21 cellular contexts compared by ENCODE assay signal in the genomic region with DNA sequence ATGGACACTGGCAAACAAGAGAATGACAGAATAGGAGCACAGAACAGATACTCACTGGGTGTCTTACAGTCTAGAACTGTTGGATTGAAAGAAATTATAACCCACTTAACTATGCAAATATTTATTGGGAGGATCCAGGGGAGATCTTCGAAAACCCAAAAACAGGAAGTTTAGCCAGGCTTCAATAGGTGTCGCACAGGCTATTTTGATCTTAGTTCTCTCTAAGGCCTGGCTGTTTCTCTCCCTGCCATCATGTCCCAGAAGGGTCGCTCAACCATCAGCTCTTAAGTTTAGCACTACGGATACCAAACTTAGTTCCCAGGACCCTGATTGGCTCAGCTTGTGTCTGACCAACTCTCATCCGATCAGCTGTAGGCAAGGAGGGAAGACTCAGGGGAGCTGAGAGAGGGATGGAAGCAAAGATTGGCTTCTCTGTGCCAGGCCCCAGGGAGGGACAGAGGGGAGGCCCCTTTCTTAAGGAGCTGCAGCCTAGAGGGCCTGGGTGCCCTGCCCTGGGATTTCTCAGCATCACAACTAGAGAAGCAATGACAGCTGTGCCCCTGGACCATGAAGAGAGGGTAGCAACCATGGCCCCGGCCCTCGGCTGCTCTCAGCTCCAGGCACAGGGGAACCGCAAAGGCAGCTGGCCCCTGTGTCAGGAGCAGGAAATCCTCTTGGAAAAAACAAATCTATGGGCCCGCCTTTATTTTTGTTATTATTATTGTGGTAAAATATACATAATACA. TPM values are rescaled to one million over a fixed set of nuclear protein-coding genes. Genes with fewer than 3 reads are reported as not detected.
DNase-seq lines count a peak whose midpoint lies in the region; ATAC-seq, FAIRE-seq and TF ChIP-seq lines count a peak whose summit lies in the region.
"Had no signal": no experiment of that assay in that cellular context is flagged by ENCODE, and none has a peak within 500 bp of the region (broad histone marks: within the 10 kb centered on the region; RNA-seq: fewer than 3 reads in every experiment).

No MANE protein-coding gene starts in this region.

- DNase-seq in GM19238 (ENCODE audit: insufficient read length, low spot score) (peak; percentile 23), MV-4-11 (lab: John Stamatoyannopoulos, UW) (peak; percentile 18), GM12878 (ENCODE audit: low read depth, low spot score) (no peak), RKO (ENCODE audit: low spot score) (no peak)
- DNase-seq in CD4-positive, alpha-beta memory T cell = no peak
- DNase-seq in activated CD8-positive, alpha-beta T cell treated with anti-CD3 and anti-CD28 coated beads for 36 hours = no peak
- DNase-seq: ACHN; AML-193; Calu3; CD4-positive, alpha-beta T cell; DMS53; HFFc6; NCI-H1048; NCI-H1436 treated with DMSO at 0.1 percent for 48 hours; NCI-H2081 treated with DMSO at 0.1 percent for 48 hours; NCI-H510A treated with DMSO at 0.1 percent for 48 hours; SW 1271 had no signal

- no peak overlapping the region for H3K4me3 Mint-ChIP-seq in stimulated activated memory B cell treated with anti-CD40 and anti-IgM and Interleukin-4, amounts not matched to agents 10 μg/mL and 1 μg/mL and 100 μg/mL, for 72 hours
- H3K4me3 Mint-ChIP-seq in CD4-positive, alpha-beta memory T cell = no peak overlapping the region
- H3K4me3 Mint-ChIP-seq in activated CD8-positive, alpha-beta T cell treated with anti-CD3 and anti-CD28 coated beads for 36 hours = no peak overlapping the region
- H3K4me3 Mint-ChIP-seq: CD4-positive, alpha-beta T cell; GM23338; HFFc6 had no signal

- TF ChIP-seq EP300 in GM12878 (IDR thresholded peaks at IDR 0.05; ENCODE audit: borderline replicate concordance in 1 of 2, control insufficient read depth in 1 of 2, low read depth in 2 of 2, low read length in 2 of 2) = no peak

- no peaks in the 10 kb centered on the region for H4K20me1 ChIP-seq in GM12878 (ENCODE audit: control insufficient read depth, insufficient read depth)

- peak; percentile 47; the same call in 2 of the 3 replicates for ATAC-seq in GM12878
- ATAC-seq in stimulated activated memory B cell treated with anti-CD40 and anti-IgM and Interleukin-4, amounts not matched to agents 10 μg/mL and 1 μg/mL and 100 μg/mL, for 72 hours = peak; percentile 68
- no peak for ATAC-seq in activated CD8-positive, alpha-beta T cell treated with anti-CD3 and anti-CD28 coated beads for 36 hours
- ATAC-seq: GM23338 had no signal

- 15% methylated on average over 9 of the region's 9 CpGs for WGBS in GM12878 (ENCODE audit: insufficient coverage, insufficient replicate concordance, low lambda C conversion rate, missing lambda C conversion rate)

- no peaks in the 10 kb centered on the region for H3K79me2 ChIP-seq in GM12878 (ENCODE audit: control insufficient read depth, insufficient read depth, low read length)

- H3K27me3 ChIP-seq in GM12878 (replicated peaks in 1 of 2; ENCODE audit: control insufficient read depth in 2 of 2, insufficient read depth in 2 of 2, low read length in 1 of 2) = no peaks in the 10 kb centered on the region
- H3K27me3 ChIP-seq in CD4-positive, alpha-beta memory T cell (ENCODE audit: insufficient read depth, low read length) = no peaks in the 10 kb centered on the region

- in situ Hi-C loops in GM12878 (cut with MboI) = no loop called here

- TF ChIP-seq POLR2A in GM12878 (IDR thresholded peaks at IDR 0.05; ENCODE audit: low read depth, low read length) = no peak

- no peaks in the 10 kb centered on the region for H3K36me3 ChIP-seq in GM12878 (ENCODE audit: control insufficient read depth in 2 of 2, insufficient read depth in 2 of 2, low read length in 1 of 2)
- no peaks in the 10 kb centered on the region for H3K36me3 ChIP-seq in CD4-positive, alpha-beta memory T cell (ENCODE audit: insufficient read depth, low read length)
- H3K36me3 ChIP-seq: SJSA1 had no signal

- no peaks in the 10 kb centered on the region for H3K36me3 Mint-ChIP-seq in stimulated activated memory B cell treated with anti-CD40 and anti-IgM and Interleukin-4, amounts not matched to agents 10 μg/mL and 1 μg/mL and 100 μg/mL, for 72 hours
- no peaks in the 10 kb centered on the region for H3K36me3 Mint-ChIP-seq in CD4-positive, alpha-beta memory T cell
- H3K36me3 Mint-ChIP-seq in activated CD8-positive, alpha-beta T cell treated with anti-CD3 and anti-CD28 coated beads for 36 hours (ENCODE audit: low read depth) = no peaks in the 10 kb centered on the region

- POLR2A ChIA-PET in GM12878 (lab: Charles Lee) = no interaction called here
- POLR2A ChIA-PET in CD4-positive, alpha-beta memory T cell (lab: Charles Lee; ENCODE audit: partially characterized antibody) = no interaction called here
- POLR2A ChIA-PET in activated CD8-positive, alpha-beta T cell treated with anti-CD3 and anti-CD28 coated beads for 36 hours (lab: Charles Lee) = no interaction called here

- CTCF ChIA-PET in GM12878 (lab: Yijun Ruan, JAX) = no interaction called here
- CTCF ChIA-PET in CD4-positive, alpha-beta memory T cell (lab: Charles Lee; ENCODE audit: partially characterized antibody) = no interaction called here
- CTCF ChIA-PET in activated CD8-positive, alpha-beta T cell treated with anti-CD3 and anti-CD28 coated beads for 36 hours (lab: Charles Lee) = no interaction called here

- TF ChIP-seq RAD21 in GM12878 (IDR thresholded peaks at IDR 0.05; ENCODE audit: insufficient read depth, low read depth, low read length) = no peak

- H3K9ac ChIP-seq in GM12878 (ENCODE audit: control insufficient read depth, insufficient read depth, low read length) = no peak overlapping the region

- H3K4me3 ChIP-seq in GM12878 = no peak overlapping the region
- H3K4me3 ChIP-seq in CD4-positive, alpha-beta memory T cell (ENCODE audit: low read length in 2 of 2) = no peak overlapping the region
- H3K4me3 ChIP-seq: GM23338, SJSA1 had no signal

- RAD21 ChIA-PET in GM12878 (lab: Charles Lee; ENCODE audit: unreplicated experiment) = no interaction called here

- intact Hi-C loops in GM12878 (cut with micrococcal nuclease; ENCODE audit: unreplicated experiment) = no loop called here
- intact Hi-C loops in CD4-positive, alpha-beta memory T cell (cut with micrococcal nuclease) = no loop called here
- intact Hi-C loops in activated CD8-positive, alpha-beta T cell treated with anti-CD3 and anti-CD28 coated beads for 36 hours (cut with micrococcal nuclease) = no loop called here

- FAIRE-seq in GM12878 (lab: Jason Lieb, UNC) = peak; percentile 70

- peak overlapping the region; percentile 66 for H3K27ac Mint-ChIP-seq in stimulated activated memory B cell treated with anti-CD40 and anti-IgM and Interleukin-4, amounts not matched to agents 10 μg/mL and 1 μg/mL and 100 μg/mL, for 72 hours
- no peak overlapping the region for H3K27ac Mint-ChIP-seq in CD4-positive, alpha-beta memory T cell
- no peak overlapping the region for H3K27ac Mint-ChIP-seq in activated CD8-positive, alpha-beta T cell treated with anti-CD3 and anti-CD28 coated beads for 36 hours
- H3K27ac Mint-ChIP-seq: CD4-positive, alpha-beta T cell; GM23338; HFFc6 had no signal

- TF ChIP-seq CTCF in GM12878 (IDR thresholded peaks at IDR 0.05 in 2 of 3, conservative IDR thresholded peaks at IDR 0.05 in 1 of 3; ENCODE audit: control insufficient read depth in 2 of 3, extremely low read depth in 1 of 3, insufficient read depth in 1 of 3, low read depth in 3 of 3, low read length in 3 of 3) = no peak
- TF ChIP-seq CTCF in activated CD8-positive, alpha-beta T cell treated with anti-CD3 and anti-CD28 coated beads for 36 hours (IDR thresholded peaks at IDR 0.05) = no peak

- SMC1A ChIA-PET in GM12878 (lab: Charles Lee; ENCODE audit: uncharacterized antibody, unreplicated experiment) = no interaction called here

- peak overlapping the region; percentile 47 for H2AFZ ChIP-seq in GM12878 (ENCODE audit: control insufficient read depth, low read depth, low read length)
- H2AFZ ChIP-seq: GM23338 had no signal

- no TSS peak for BruUV-seq in GM12878 (replicated peaks; lab: Mats Ljungman, UMichigan)

- H3K4me1 Mint-ChIP-seq in stimulated activated memory B cell treated with anti-CD40 and anti-IgM and Interleukin-4, amounts not matched to agents 10 μg/mL and 1 μg/mL and 100 μg/mL, for 72 hours = peaks cover 36% of the 10 kb centered on the region
- H3K4me1 Mint-ChIP-seq in CD4-positive, alpha-beta memory T cell = peaks cover 0 to 7% (median under 1%) of the 10 kb centered on the region in 4 donors
- peaks cover 13% of the 10 kb centered on the region for H3K4me1 Mint-ChIP-seq in activated CD8-positive, alpha-beta T cell treated with anti-CD3 and anti-CD28 coated beads for 36 hours (ENCODE audit: low read depth)
- H3K4me1 Mint-ChIP-seq: GM23338 had no signal

- H3K27me3 Mint-ChIP-seq in stimulated activated memory B cell treated with anti-CD40 and anti-IgM and Interleukin-4, amounts not matched to agents 10 μg/mL and 1 μg/mL and 100 μg/mL, for 72 hours = peaks cover 6% of the 10 kb centered on the region
- H3K27me3 Mint-ChIP-seq in CD4-positive, alpha-beta memory T cell = peaks cover 4% of the 10 kb centered on the region in 2 donors
- peaks cover 7% of the 10 kb centered on the region for H3K27me3 Mint-ChIP-seq in activated CD8-positive, alpha-beta T cell treated with anti-CD3 and anti-CD28 coated beads for 36 hours

- H3K27ac ChIP-seq in GM12878 (ENCODE audit: control insufficient read depth, insufficient read depth) = no peak overlapping the region
- H3K27ac ChIP-seq in CD4-positive, alpha-beta memory T cell (ENCODE audit: low read depth, low read length) = no peak overlapping the region
- H3K27ac ChIP-seq: RWPE1, SJSA1 had no signal

- H3K9me3 ChIP-seq in GM12878 (replicated peaks; ENCODE audit: control insufficient read depth, insufficient read depth, low read length) = no peaks in the 10 kb centered on the region
- H3K9me3 ChIP-seq in CD4-positive, alpha-beta memory T cell (ENCODE audit: control insufficient read depth in 1 of 2, low read length in 2 of 2) = no peaks in the 10 kb centered on the region

- no peak overlapping the region for H3K4me2 ChIP-seq in GM12878 (ENCODE audit: control insufficient read depth, insufficient read depth)
- H3K4me2 ChIP-seq: GM23338 had no signal

- no peaks in the 10 kb centered on the region for H3K9me3 Mint-ChIP-seq in stimulated activated memory B cell treated with anti-CD40 and anti-IgM and Interleukin-4, amounts not matched to agents 10 μg/mL and 1 μg/mL and 100 μg/mL, for 72 hours
- peaks cover 0 to 3% (median 0%) of the 10 kb centered on the region in 8 donors for H3K9me3 Mint-ChIP-seq in CD4-positive, alpha-beta memory T cell
- H3K9me3 Mint-ChIP-seq in activated CD8-positive, alpha-beta T cell treated with anti-CD3 and anti-CD28 coated beads for 36 hours = no peaks in the 10 kb centered on the region
- H3K9me3 Mint-ChIP-seq: CD4-positive, alpha-beta T cell; GM23338; HFFc6 had no signal

- H3K4me1 ChIP-seq in GM12878 (ENCODE audit: control insufficient read depth, insufficient read depth, low read length) = peaks cover 7% of the 10 kb centered on the region
- no peaks in the 10 kb centered on the region for H3K4me1 ChIP-seq in CD4-positive, alpha-beta memory T cell (ENCODE audit: insufficient read depth, low read length)
- H3K4me1 ChIP-seq: SJSA1 had no signal

RNA-seq across cellular contexts. Expression of a gene that starts 13.5 kb away (rescaled TPM):
- total RNA-seq in GM12878 (2013; cell fraction: nucleolus; rRNA removed) = 1.8 and 3.4 TPM in 2 replicates
- 0.45 and 0.65 TPM in 2 replicates for total RNA-seq in GM12878 (2014; rRNA removed)
- 0.18 and 0.28 TPM in 2 replicates for total RNA-seq in GM12878 (2014; rRNA removed; fragmentation: Illumina TruSeq; extraction: Trizol)
- total RNA-seq in GM12878 (2021) = 1.3 and 1.4 TPM in 2 replicates
- polyA plus RNA-seq in GM12878 (2011; ENCODE audit: low read depth) = 0.21 TPM
- 0.30 and 0.79 TPM in 2 replicates for polyA plus RNA-seq in GM12878 (2011; rRNA removed)
- 1.0 and 1.8 TPM in 2 replicates for polyA plus RNA-seq in GM12878 (2011; cell fraction: cytosol; rRNA removed)
- polyA plus RNA-seq in GM12878 (2011; cell fraction: nucleus; rRNA removed) = 2.5 and 3.0 TPM in 2 replicates
- 1.0 and 1.3 TPM in 2 replicates for polyA plus RNA-seq in GM12878 (2012)
- polyA plus RNA-seq in GM12878 (2014; fragmentation: Illumina TruSeq; extraction: Trizol) = 0.29 TPM in 1 of 2 replicates, not detected in the other
- under 1 TPM in 1 of 2 experiments, not detected in 1; 0.02 TPM for polyA plus RNA-seq in GM12878 (2014; fragmentation: Nextera tagmentation; extraction: Ambion mirVana)
- polyA plus RNA-seq in GM12878 (2014; rRNA removed) = 0.51 and 1.4 TPM in 2 replicates
- polyA plus RNA-seq in GM12878 (2016; fragmentation: Nextera tagmentation; extraction: Ambion mirVana) = 1 to 10 TPM in 1 of 2 experiments, under 1 TPM in 1; 0.59 to 1.1 TPM
- 0.51 and 1.3 TPM in 2 replicates for polyA minus RNA-seq in GM12878 (2011; rRNA and poly(A)+ RNA removed)
- polyA minus RNA-seq in GM12878 (2011; cell fraction: cytosol; rRNA and poly(A)+ RNA removed) = 0.53 and 0.73 TPM in 2 replicates
- 0.60 and 1.3 TPM in 2 replicates for polyA minus RNA-seq in GM12878 (2011; cell fraction: nucleus; rRNA and poly(A)+ RNA removed)
- 1 to 10 TPM; 4.7 to 6.4 TPM for total RNA-seq in CD4-positive, alpha-beta memory T cell
- polyA plus RNA-seq in CD4-positive, alpha-beta memory T cell = 1 to 10 TPM in 1 of 2 donors, under 1 TPM in 1; 0.24 to 1.4 TPM
- 1 to 10 TPM; 1.2 to 1.7 TPM for total RNA-seq in activated CD8-positive, alpha-beta T cell treated with anti-CD3 and anti-CD28 coated beads for 36 hours

RNA-seq across cellular contexts. Expression of a gene that starts 50.4 kb away (rescaled TPM):
- 28.3 and 28.4 TPM in 2 replicates for total RNA-seq in GM12878 (2013; cell fraction: nucleolus; rRNA removed)
- total RNA-seq in GM12878 (2014; rRNA removed) = 32.3 and 32.5 TPM in 2 replicates
- 25.3 and 27.6 TPM in 2 replicates for total RNA-seq in GM12878 (2014; rRNA removed; fragmentation: Illumina TruSeq; extraction: Trizol)
- 43.2 and 46.4 TPM in 2 replicates for total RNA-seq in GM12878 (2021)
- polyA plus RNA-seq in GM12878 (2011; ENCODE audit: low read depth) = 18.6 TPM
- polyA plus RNA-seq in GM12878 (2011; rRNA removed) = 15.0 and 19.1 TPM in 2 replicates
- polyA plus RNA-seq in GM12878 (2011; cell fraction: cytosol; rRNA removed) = 19.4 and 21.7 TPM in 2 replicates
- 18.9 and 27.2 TPM in 2 replicates for polyA plus RNA-seq in GM12878 (2011; cell fraction: nucleus; rRNA removed)
- polyA plus RNA-seq in GM12878 (2012) = 18.0 and 25.3 TPM in 2 replicates
- 35.6 and 38.3 TPM in 2 replicates for polyA plus RNA-seq in GM12878 (2014; fragmentation: Illumina TruSeq; extraction: Trizol)
- polyA plus RNA-seq in GM12878 (2014; fragmentation: Nextera tagmentation; extraction: Ambion mirVana) = 1 to 10 TPM; 5.8 to 8.5 TPM
- 28.1 and 31.0 TPM in 2 replicates for polyA plus RNA-seq in GM12878 (2014; rRNA removed)
- polyA plus RNA-seq in GM12878 (2016; fragmentation: Nextera tagmentation; extraction: Ambion mirVana) = 10 to 100 TPM in 1 of 2 experiments, 1 to 10 TPM in 1; 9.1 to 11.9 TPM
- polyA minus RNA-seq in GM12878 (2011; rRNA and poly(A)+ RNA removed) = 15.0 and 18.0 TPM in 2 replicates
- polyA minus RNA-seq in GM12878 (2011; cell fraction: cytosol; rRNA and poly(A)+ RNA removed) = 11.4 and 13.1 TPM in 2 replicates
- polyA minus RNA-seq in GM12878 (2011; cell fraction: nucleus; rRNA and poly(A)+ RNA removed) = 4.8 and 11.5 TPM in 2 replicates
- total RNA-seq in CD4-positive, alpha-beta memory T cell = 10 to 100 TPM; 25.3 to 28.2 TPM
- 10 to 100 TPM in 1 of 2 donors, 1 to 10 TPM in 1; 4.2 to 14.2 TPM for polyA plus RNA-seq in CD4-positive, alpha-beta memory T cell
- total RNA-seq in activated CD8-positive, alpha-beta T cell treated with anti-CD3 and anti-CD28 coated beads for 36 hours = 10 to 100 TPM; 48.7 to 52.7 TPM

Comparison
In these comparisons a context has a peak if more than half of its experiments do, and no peak if none do; other contexts are left out.
1. DNase-seq: peak in GM19238 (single experiment) and MV-4-11 (single experiment); none in GM12878 (single experiment), CD4-positive, alpha-beta memory T cell (0 of 5), activated CD8-positive, alpha-beta T cell treated with anti-CD3 and anti-CD28 coated beads for 36 hours (single experiment) and RKO (single experiment).